Comparison of ENCODE assay signal across 37 cellular contexts in the genomic region with DNA sequence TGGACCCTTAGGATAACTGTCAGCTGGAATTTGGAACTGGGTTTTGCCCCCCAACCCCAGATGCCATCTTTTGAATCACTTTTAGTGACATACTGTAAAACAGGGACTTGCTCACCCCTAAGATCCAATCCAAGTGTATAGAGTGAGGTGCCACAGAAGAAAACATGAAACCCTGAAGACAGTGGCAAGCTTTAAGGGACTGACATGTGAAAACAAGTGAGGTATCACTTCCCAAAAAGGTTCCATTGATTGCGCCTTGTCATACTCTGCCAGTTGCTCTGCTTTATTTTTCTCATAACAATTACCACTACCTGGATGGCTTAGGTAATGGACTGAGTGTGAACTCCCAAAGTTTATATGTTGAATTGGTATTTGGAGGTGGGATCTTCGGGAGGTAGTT.
"Had no signal": no experiment of that assay in that cellular context is flagged by ENCODE, and none has a peak within 500 bp of the region (broad histone marks: within the 10 kb centered on the region; RNA-seq: fewer than 3 reads in every experiment).

No MANE protein-coding gene starts in this region.

- H3K4me3 Mint-ChIP-seq: activated B cell treated with CpG ODN at 0.5 μM for 24 hours; activated CD4-positive, alpha-beta memory T cell treated with anti-CD3 and anti-CD28 coated beads, Interleukin-2, amount 10 ng/mL, durations not matched to agents 7 days and 5 days; activated CD4-positive, alpha-beta T cell treated with anti-CD3 and anti-CD28 coated beads, Interleukin-2, amount 10 ng/mL, durations not matched to agents 7 days and 5 days; activated CD8-positive, alpha-beta memory T cell treated with anti-CD3 and anti-CD28 coated beads, Interleukin-2, amount 10 ng/mL, durations not matched to agents 7 days and 5 days; activated CD8-positive, alpha-beta T cell treated with anti-CD3 and anti-CD28 coated beads, Interleukin-2, amount 10 ng/mL, durations not matched to agents 7 days and 5 days; activated naive CD4-positive, alpha-beta T cell treated with anti-CD3 and anti-CD28 coated beads for 36 hours; activated naive CD8-positive, alpha-beta T cell treated with anti-CD3 and anti-CD28 coated beads for 36 hours; activated T-cell treated with anti-CD3 and anti-CD28 coated beads, Interleukin-2, amount 50 U/mL, for 4 hours; activated T-cell treated with anti-CD3 and anti-CD28 coated beads, Interleukin-2, amount 50 U/mL, for 72 hours; activated T-helper 1 cell treated with anti-CD3 and anti-CD28 coated beads, Interleukin-12 subunit alpha, Interleukin-12 subunit beta, Interleukin-2, Interleukin-4 antibody, amounts not matched to agents 30 ng/mL and 10 ng/mL and 1 ng/mL, durations not matched to agents 14 hours and 24 hours and 36 hours; activated T-helper 17 cell treated with anti-CD3 and anti-CD28 coated beads, Interleukin-2, amount 50 U/mL, for 72 hours; T-helper 1 cell treated with Interleukin-12 subunit alpha and Interleukin-12 subunit beta and Interleukin-4 antibody, amounts not matched to agents 30 μg/mL and 1 μg/mL, for 36 hours; T-helper 2 cell treated with Interferon-gamma antibody and Interleukin-4, amounts not matched to agents 5 μg/mL and 100 μg/mL, for 36 hours had no signal

- H3K9me3 Mint-ChIP-seq: activated B cell treated with CpG ODN at 0.5 μM for 24 hours; activated CD4-positive, alpha-beta memory T cell treated with anti-CD3 and anti-CD28 coated beads, Interleukin-2, amount 10 ng/mL, durations not matched to agents 7 days and 5 days; activated CD4-positive, alpha-beta T cell treated with anti-CD3 and anti-CD28 coated beads, Interleukin-2, amount 10 ng/mL, durations not matched to agents 7 days and 5 days; activated naive CD4-positive, alpha-beta T cell treated with anti-CD3 and anti-CD28 coated beads, Interleukin-2, amount 50 U/mL, for 72 hours; activated T-cell treated with anti-CD3 and anti-CD28 coated beads, Interleukin-2, amount 50 U/mL, for 4 hours; activated T-cell treated with anti-CD3 and anti-CD28 coated beads, Interleukin-2, amount 50 U/mL, for 72 hours; activated T-helper 1 cell treated with anti-CD3 and anti-CD28 coated beads, Interleukin-12 subunit alpha, Interleukin-12 subunit beta, Interleukin-2, Interleukin-4 antibody, amounts not matched to agents 30 ng/mL and 10 ng/mL and 1 ng/mL, durations not matched to agents 14 hours and 24 hours and 36 hours; activated T-helper 17 cell treated with anti-CD3 and anti-CD28 coated beads, Interleukin-2, amount 50 U/mL, for 72 hours; T-helper 1 cell treated with Interleukin-12 subunit alpha and Interleukin-12 subunit beta and Interleukin-4 antibody, amounts not matched to agents 30 μg/mL and 1 μg/mL, for 36 hours; T-helper 2 cell treated with Interferon-gamma antibody and Interleukin-4, amounts not matched to agents 5 μg/mL and 100 μg/mL, for 36 hours had no signal

- FAIRE-seq: astrocyte, TTC549 had no signal

- H3K27ac ChIP-seq: adrenal gland, body of pancreas, brain microvascular endothelial cell, breast epithelium, VCaP had no signal

- H3K4me1 ChIP-seq: adrenal gland, body of pancreas, breast epithelium had no signal

- H3K9me3 ChIP-seq: adrenal gland, body of pancreas had no signal

- DNase-seq: activated B cell treated with CpG ODN at 0.5 μM for 24 hours; activated CD4-positive, alpha-beta memory T cell treated with anti-CD3 and anti-CD28 coated beads, Interleukin-2, amount 10 ng/mL, durations not matched to agents 7 days and 5 days; activated CD4-positive, alpha-beta T cell treated with anti-CD3 and anti-CD28 coated beads for 4 hours; activated CD4-positive, alpha-beta T cell treated with anti-CD3 and anti-CD28 coated beads, Interleukin-2, amount 10 ng/mL, durations not matched to agents 7 days and 5 days; activated CD4-positive, alpha-beta T cell treated with anti-CD3 and anti-CD28 coated beads, Interleukin-2, amount 50 U/mL, for 48 hours; activated CD4-positive, CD25-positive, alpha-beta regulatory T cell treated with anti-CD3 and anti-CD28 coated beads, Interleukin-2, amount 50 U/mL, for 72 hours; activated CD8-positive, alpha-beta memory T cell treated with anti-CD3 and anti-CD28 coated beads for 24 hours; activated CD8-positive, alpha-beta memory T cell treated with anti-CD3 and anti-CD28 coated beads, Interleukin-2, amount 10 ng/mL, durations not matched to agents 7 days and 5 days; activated CD8-positive, alpha-beta memory T cell treated with anti-CD3 and anti-CD28 coated beads, Interleukin-2, amount 50 U/mL, for 48 hours; activated CD8-positive, alpha-beta T cell treated with anti-CD3 and anti-CD28 coated beads, Interleukin-2, amount 10 ng/mL, durations not matched to agents 7 days and 5 days; activated effector memory CD4-positive, alpha-beta T cell treated with anti-CD3 and anti-CD28 coated beads, Interleukin-2, amount 50 U/mL, for 16 hours; activated gamma-delta T cell treated with Interleukin-2 at 50 U/mL for 16 hours; activated naive CD4-positive, alpha-beta T cell; activated naive CD4-positive, alpha-beta T cell treated with anti-CD3 and anti-CD28 coated beads for 36 hours; activated naive CD4-positive, alpha-beta T cell treated with anti-CD3 and anti-CD28 coated beads, Interleukin-2, amount 50 U/mL, for 16 hours; activated naive CD8-positive, alpha-beta T cell treated with anti-CD3 and anti-CD28 coated beads for 36 hours; activated T-cell treated with anti-CD3 and anti-CD28 coated beads, Interleukin-2, amount 50 U/mL, for 1 hour; activated T-cell treated with anti-CD3 and anti-CD28 coated beads, Interleukin-2, amount 50 U/mL, for 4 hours; activated T-cell treated with anti-CD3 and anti-CD28 coated beads, Interleukin-2, amount 50 U/mL, for 72 hours; adrenal gland; amniotic stem cell; aorta; body of pancreas; brain microvascular endothelial cell; central memory CD4-positive, alpha-beta T cell; T-helper 1 cell; T-helper 2 cell; T-helper 9 cell had no signal

- H3K27ac Mint-ChIP-seq: activated B cell treated with CpG ODN at 0.5 μM for 24 hours; activated CD4-positive, alpha-beta memory T cell treated with anti-CD3 and anti-CD28 coated beads, Interleukin-2, amount 10 ng/mL, durations not matched to agents 7 days and 5 days; activated CD4-positive, alpha-beta T cell treated with anti-CD3 and anti-CD28 coated beads, Interleukin-2, amount 10 ng/mL, durations not matched to agents 7 days and 5 days; activated CD8-positive, alpha-beta memory T cell treated with anti-CD3 and anti-CD28 coated beads, Interleukin-2, amount 10 ng/mL, durations not matched to agents 7 days and 5 days; activated CD8-positive, alpha-beta T cell treated with anti-CD3 and anti-CD28 coated beads, Interleukin-2, amount 10 ng/mL, durations not matched to agents 7 days and 5 days; activated naive CD4-positive, alpha-beta T cell treated with anti-CD3 and anti-CD28 coated beads for 36 hours; activated naive CD4-positive, alpha-beta T cell treated with anti-CD3 and anti-CD28 coated beads, Interleukin-2, amount 50 U/mL, for 72 hours; activated naive CD8-positive, alpha-beta T cell treated with anti-CD3 and anti-CD28 coated beads for 36 hours; activated T-cell treated with anti-CD3 and anti-CD28 coated beads, Interleukin-2, amount 50 U/mL, for 72 hours; activated T-helper 1 cell treated with anti-CD3 and anti-CD28 coated beads, Interleukin-12 subunit alpha, Interleukin-12 subunit beta, Interleukin-2, Interleukin-4 antibody, amounts not matched to agents 30 ng/mL and 10 ng/mL and 1 ng/mL, durations not matched to agents 14 hours and 24 hours and 36 hours; activated T-helper 17 cell treated with anti-CD3 and anti-CD28 coated beads, Interleukin-2, amount 50 U/mL, for 72 hours; T-helper 1 cell treated with Interleukin-12 subunit alpha and Interleukin-12 subunit beta and Interleukin-4 antibody, amounts not matched to agents 30 μg/mL and 1 μg/mL, for 36 hours; T-helper 2 cell treated with Interferon-gamma antibody and Interleukin-4, amounts not matched to agents 5 μg/mL and 100 μg/mL, for 36 hours had no signal

- ATAC-seq: activated CD8-positive, alpha-beta memory T cell treated with anti-CD3 and anti-CD28 coated beads, Interleukin-2, amount 10 ng/mL, durations not matched to agents 7 days and 5 days; activated CD8-positive, alpha-beta T cell treated with anti-CD3 and anti-CD28 coated beads, Interleukin-2, amount 10 ng/mL, durations not matched to agents 7 days and 5 days; activated naive CD4-positive, alpha-beta T cell treated with anti-CD3 and anti-CD28 coated beads, Interleukin-2, amount 50 U/mL, for 72 hours; activated T-cell treated with anti-CD3 and anti-CD28 coated beads, Interleukin-2, amount 50 U/mL, for 4 hours; activated T-cell treated with anti-CD3 and anti-CD28 coated beads, Interleukin-2, amount 50 U/mL, for 72 hours; activated T-helper 17 cell treated with anti-CD3 and anti-CD28 coated beads, Interleukin-2, amount 50 U/mL, for 72 hours; body of pancreas had no signal

- H3K27me3 ChIP-seq: adrenal gland, body of pancreas, brain microvascular endothelial cell, breast epithelium had no signal

- H3K36me3 ChIP-seq: adrenal gland, brain microvascular endothelial cell, breast epithelium had no signal

- H3K4me1 Mint-ChIP-seq: activated B cell treated with CpG ODN at 0.5 μM for 24 hours; activated CD4-positive, alpha-beta memory T cell treated with anti-CD3 and anti-CD28 coated beads, Interleukin-2, amount 10 ng/mL, durations not matched to agents 7 days and 5 days; activated CD4-positive, alpha-beta T cell treated with anti-CD3 and anti-CD28 coated beads, Interleukin-2, amount 10 ng/mL, durations not matched to agents 7 days and 5 days; activated CD8-positive, alpha-beta memory T cell treated with anti-CD3 and anti-CD28 coated beads, Interleukin-2, amount 10 ng/mL, durations not matched to agents 7 days and 5 days; activated naive CD8-positive, alpha-beta T cell treated with anti-CD3 and anti-CD28 coated beads for 36 hours; activated T-helper 17 cell treated with anti-CD3 and anti-CD28 coated beads, Interleukin-2, amount 50 U/mL, for 72 hours had no signal

- H3K27me3 Mint-ChIP-seq: activated CD4-positive, alpha-beta memory T cell treated with anti-CD3 and anti-CD28 coated beads, Interleukin-2, amount 10 ng/mL, durations not matched to agents 7 days and 5 days; activated CD4-positive, alpha-beta T cell treated with anti-CD3 and anti-CD28 coated beads, Interleukin-2, amount 10 ng/mL, durations not matched to agents 7 days and 5 days; activated CD8-positive, alpha-beta memory T cell treated with anti-CD3 and anti-CD28 coated beads, Interleukin-2, amount 10 ng/mL, durations not matched to agents 7 days and 5 days; activated naive CD8-positive, alpha-beta T cell treated with anti-CD3 and anti-CD28 coated beads for 36 hours had no signal

- H3K36me3 Mint-ChIP-seq: activated CD8-positive, alpha-beta memory T cell treated with anti-CD3 and anti-CD28 coated beads, Interleukin-2, amount 10 ng/mL, durations not matched to agents 7 days and 5 days; activated naive CD4-positive, alpha-beta T cell treated with anti-CD3 and anti-CD28 coated beads, Interleukin-2, amount 50 U/mL, for 72 hours; activated naive CD8-positive, alpha-beta T cell treated with anti-CD3 and anti-CD28 coated beads for 36 hours had no signal

- H3K4me3 ChIP-seq: adrenal gland, body of pancreas, breast epithelium had no signal
